In the genomic region with DNA sequence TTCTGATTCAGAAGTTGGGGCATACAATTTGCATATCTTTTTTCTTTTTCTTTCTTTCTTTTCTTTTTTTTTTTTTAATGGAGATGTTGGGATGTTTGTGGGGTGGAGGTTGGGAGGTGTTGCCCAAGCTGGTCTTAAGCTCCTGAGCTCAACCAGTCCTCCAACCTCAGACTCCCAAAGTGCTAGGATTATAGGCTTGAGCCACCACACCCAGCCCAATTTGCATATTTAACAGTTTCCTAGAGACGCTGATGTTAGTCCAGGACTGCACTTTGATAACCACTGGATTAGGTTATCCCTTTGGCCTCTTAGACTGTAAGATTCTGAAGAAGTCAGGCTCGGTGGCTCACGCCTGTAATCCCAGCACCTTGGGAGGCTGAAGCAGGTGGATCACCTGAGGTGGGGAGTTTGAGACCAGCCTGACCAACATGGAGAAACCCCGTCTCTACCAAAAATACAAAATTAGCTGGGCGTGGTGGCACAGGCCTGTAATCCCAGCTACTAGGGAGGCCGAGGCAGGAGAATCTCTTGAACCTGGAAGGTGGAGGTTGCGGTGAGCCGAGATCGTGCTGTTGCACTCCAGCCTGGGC, we compare ENCODE assay signal across 3 cellular contexts. TPM values are rescaled to one million over a fixed set of nuclear protein-coding genes. Genes with fewer than 3 reads are reported as not detected.
"Had no signal": no experiment of that assay in that cellular context is flagged by ENCODE, and none has a peak within 500 bp of the region (broad histone marks: within the 10 kb centered on the region; RNA-seq: fewer than 3 reads in every experiment).

No MANE protein-coding gene starts in this region.

RNA-seq across cellular contexts. Expression of gene SERINC4, which starts 30.0 kb away (rescaled TPM):
- total RNA-seq: ascending aorta, lower leg skin, subcutaneous adipose tissue had no signal
